8 cellular contexts compared by ENCODE assay signal in genomic region chr19:14337510-14337909, GRCh38. TPM values are rescaled to one million over a fixed set of nuclear protein-coding genes. Genes with fewer than 3 reads are reported as not detected.
DNase-seq lines count a peak whose midpoint lies in the region; ATAC-seq and TF ChIP-seq lines count a peak whose summit lies in the region.

No MANE protein-coding gene starts in this region.

- H3K4me3 Mint-ChIP-seq in effector memory CD8-positive, alpha-beta T cell = no peak overlapping the region

- no peak overlapping the region for H3K4me2 ChIP-seq in smooth muscle cell

- H3K9me3 ChIP-seq in upper lobe of right lung (no peaks in the 10 kb centered on the region), smooth muscle cell (replicated peaks; ENCODE audit: low read depth) (no peaks in the 10 kb centered on the region)

- H3K36me3 Mint-ChIP-seq in effector memory CD8-positive, alpha-beta T cell (ENCODE audit: insufficient read depth) = peaks cover 14% of the 10 kb centered on the region

- H3K4me3 ChIP-seq in upper lobe of right lung (no peak overlapping the region), smooth muscle cell (no peak overlapping the region)

- no peak overlapping the region for H3K9ac ChIP-seq in smooth muscle cell (ENCODE audit: low read depth)

- H3F3A ChIP-seq in smooth muscle cell (ENCODE audit: low read depth) = no peaks in the 10 kb centered on the region

- no peaks in the 10 kb centered on the region for H3K27me3 Mint-ChIP-seq in effector memory CD8-positive, alpha-beta T cell

- no peaks in the 10 kb centered on the region for H3K79me2 ChIP-seq in smooth muscle cell (ENCODE audit: low read depth)

- peak; percentile 54 for ATAC-seq in effector memory CD8-positive, alpha-beta T cell (replicated peaks)
- ATAC-seq in upper lobe of right lung (peak; percentile 68), HG02759 (IDR thresholded peaks at IDR 0.05; ENCODE audit: unreplicated experiment) (no peak)

- no peaks in the 10 kb centered on the region for H3K4me1 ChIP-seq in upper lobe of right lung
- H3K4me1 ChIP-seq in smooth muscle cell (ENCODE audit: low read depth) = no peaks in the 10 kb centered on the region

- H3K27me3 ChIP-seq in upper lobe of right lung (no peaks in the 10 kb centered on the region), smooth muscle cell (ENCODE audit: low read depth) (no peaks in the 10 kb centered on the region)

- H3K27ac Mint-ChIP-seq in effector memory CD8-positive, alpha-beta T cell = no peak overlapping the region

- TF ChIP-seq CTCF in upper lobe of right lung (IDR thresholded peaks at IDR 0.05) (no peak), smooth muscle cell (IDR thresholded peaks at IDR 0.05; ENCODE audit: borderline replicate concordance, insufficient read depth, poor library complexity, severe bottlenecking) (no peak)

- WGBS in smooth muscle cell (ENCODE audit: low lambda C conversion rate) = 54% methylated on average over 13 of the region's 13 CpGs

- H2AFZ ChIP-seq in smooth muscle cell (ENCODE audit: low read depth) = no peak overlapping the region

- DNase-seq in stimulated activated CD4-positive, alpha-beta T cell treated with anti-CD3 and anti-CD28 coated beads, Interleukin-12 subunit alpha, Interleukin-12 subunit beta, amount 100 ng/mL, for 48 hours (ENCODE audit: low read depth in 2 of 3, low spot score in 1 of 3) = peak in 2 of 3 donors; percentile 22 to 49
- no peak for DNase-seq in stimulated activated CD4-positive, alpha-beta T cell treated with anti-CD3 and anti-CD28 coated beads, Interleukin-12 subunit alpha, Interleukin-12 subunit beta, amount 100 ng/mL, for 4 hours
- DNase-seq in T follicular helper cell (ENCODE audit: low read depth) = peak; percentile 29
- peak; percentile 41 to 43 (median 42) for DNase-seq in effector memory CD8-positive, alpha-beta T cell
- DNase-seq in upper lobe of right lung = no peak
- DNase-seq in GF-D8 (lab: John Stamatoyannopoulos, UW) = no peak
- DNase-seq in smooth muscle cell (lab: John Stamatoyannopoulos, UW; ENCODE audit: unreplicated experiment) = no peak

- H3K27ac ChIP-seq in upper lobe of right lung (no peak overlapping the region), smooth muscle cell (ENCODE audit: low read depth) (no peak overlapping the region)

- intact Hi-C loops in upper lobe of right lung (cut with DNase I) = loop anchor here (10.0 kb wide), 1 partner anchor 143 kb away; no protein-coding TSS in a partner anchor

- no peaks in the 10 kb centered on the region for H4K20me1 ChIP-seq in smooth muscle cell (ENCODE audit: low read depth)

- H3K36me3 ChIP-seq in upper lobe of right lung = no peaks in the 10 kb centered on the region
- H3K36me3 ChIP-seq in smooth muscle cell (ENCODE audit: low read depth) = no peaks in the 10 kb centered on the region

- no peaks in the 10 kb centered on the region for H3K9me3 Mint-ChIP-seq in effector memory CD8-positive, alpha-beta T cell

- H3K4me1 Mint-ChIP-seq in effector memory CD8-positive, alpha-beta T cell (ENCODE audit: low read depth in 2 of 2) = no peaks in the 10 kb centered on the region

RNA-seq across cellular contexts. Expression of gene ADGRE5, which starts 43.7 kb away (rescaled TPM):
- total RNA-seq in upper lobe of right lung (165 TPM), smooth muscle cell (2.6 and 3.0 TPM in 2 replicates)
- polyA plus RNA-seq in smooth muscle cell = 5.5 and 5.6 TPM in 2 replicates

Comparison
In these comparisons a context has a peak if more than half of its experiments do, and no peak if none do; other contexts are left out.
1. DNase-seq: peak in stimulated activated CD4-positive, alpha-beta T cell treated with anti-CD3 and anti-CD28 coated beads, Interleukin-12 subunit alpha, Interleukin-12 subunit beta, amount 100 ng/mL, for 48 hours (2 of 3), T follicular helper cell (single experiment) and effector memory CD8-positive, alpha-beta T cell (3 of 3); none in stimulated activated CD4-positive, alpha-beta T cell treated with anti-CD3 and anti-CD28 coated beads, Interleukin-12 subunit alpha, Interleukin-12 subunit beta, amount 100 ng/mL, for 4 hours (single experiment), upper lobe of right lung (single experiment), GF-D8 (single experiment) and smooth muscle cell (single experiment).
2. RNA of gene ADGRE5, which starts 43.7 kb away (total RNA-seq): 165 TPM in upper lobe of right lung (single experiment); 2.6 to 3.0 TPM in smooth muscle cell; every median in the first group is over 10 times any median in the second.